Comparison of ENCODE assay signal across 26 cellular contexts in genomic region chr2:46068604-46069003, GRCh38.
DNase-seq lines count a peak whose midpoint lies in the region; ATAC-seq and TF ChIP-seq lines count a peak whose summit lies in the region.
"Had no signal": no experiment of that assay in that cellular context is flagged by ENCODE, and none has a peak within 500 bp of the region (broad histone marks: within the 10 kb centered on the region; RNA-seq: fewer than 3 reads in every experiment).

No MANE protein-coding gene starts in this region.

- intact Hi-C loops in Calu3 (cut with micrococcal nuclease; ENCODE audit: unreplicated experiment): loop anchor here (10.0 kb wide), 1 partner anchor 96 kb away; no protein-coding TSS in a partner anchor
- intact Hi-C loops in naive thymus-derived CD4-positive, alpha-beta T cell (cut with micrococcal nuclease): no loop called here

- in situ Hi-C loops in brain microvascular endothelial cell (cut with HindIII; ENCODE audit: low pct_ligation_motif_present, low sequenced_read_pairs): no loop called here

- no TSS peak for BruUV-seq in Calu3 (replicated peaks; lab: Mats Ljungman, UMichigan)

- H3K4me3 ChIP-seq in brain microvascular endothelial cell (ENCODE audit: low read depth, low read length) (no peak overlapping the region), parathyroid adenoma (ENCODE audit: low read depth, low read length) (no peak overlapping the region), coronary artery (no peak overlapping the region)
- H3K4me3 ChIP-seq in naive thymus-derived CD4-positive, alpha-beta T cell (ENCODE audit: low read length): no peak overlapping the region
- H3K4me3 ChIP-seq: prostate gland, SK-N-MC, stomach, thyroid gland had no signal

- no peak overlapping the region for H3K9ac ChIP-seq in parathyroid adenoma

- no peaks in the 10 kb centered on the region for H3K79me2 ChIP-seq in parathyroid adenoma

- DNase-seq in A172 (ENCODE audit: low spot score) (peak; percentile 12), Calu3 (no peak), brain microvascular endothelial cell (no peak), epidermal melanocyte (ENCODE audit: insufficient read length, low spot score) (no peak), coronary artery (ENCODE audit: low spot score) (no peak)
- no peak for DNase-seq in naive thymus-derived CD4-positive, alpha-beta T cell
- DNase-seq: activated CD4-positive, alpha-beta T cell treated with anti-CD3 and anti-CD28 coated beads for 1 hour; activated CD8-positive, alpha-beta T cell treated with anti-CD3 and anti-CD28 coated beads for 36 hours; activated effector memory CD4-positive, alpha-beta T cell treated with anti-CD3 and anti-CD28 coated beads, Interleukin-2, amount 50 U/mL, for 16 hours; C1 segment of cervical spinal cord; DMS79 treated with DMSO at 0.1 percent for 48 hours; NCI-H1417 treated with DMSO at 0.1 percent for 48 hours; NCI-H774; RPMI8226; small intestine; stimulated activated CD4-positive, alpha-beta T cell treated with anti-CD3 and anti-CD28 coated beads, Interleukin-1b, Interleukin-23, amount 100 ng/mL, for 48 hours; stimulated activated CD8-positive, alpha-beta memory T cell treated with anti-CD3 and anti-CD28 coated beads, Interleukin-4, amount 100 ng/mL, for 48 hours; stomach; T-helper 17 cell; thyroid gland had no signal

- H2AFZ ChIP-seq in parathyroid adenoma: no peak overlapping the region

- H3K9me3 ChIP-seq in parathyroid adenoma (ENCODE audit: control insufficient read depth, low read length): no peaks in the 10 kb centered on the region
- no peaks in the 10 kb centered on the region for H3K9me3 ChIP-seq in naive thymus-derived CD4-positive, alpha-beta T cell (ENCODE audit: control insufficient read depth in 2 of 3, low read length in 3 of 3)
- H3K9me3 ChIP-seq: prostate gland, stomach, thyroid gland had no signal

- CTCF ChIA-PET in Calu3 (lab: Charles Lee): no interaction called here
- CTCF ChIA-PET in naive thymus-derived CD4-positive, alpha-beta T cell (lab: Charles Lee): no interaction called here

- H3K4me3 Mint-ChIP-seq in Calu3 (ENCODE audit: low read depth, unreplicated experiment): no peak overlapping the region
- H3K4me3 Mint-ChIP-seq in naive thymus-derived CD4-positive, alpha-beta T cell: no peak overlapping the region
- H3K4me3 Mint-ChIP-seq: activated CD8-positive, alpha-beta T cell treated with anti-CD3 and anti-CD28 coated beads for 36 hours; memory B cell; T-helper 17 cell had no signal

- no peak overlapping the region for H3K4me2 ChIP-seq in parathyroid adenoma (ENCODE audit: low read length)

- no peaks in the 10 kb centered on the region for H3K9me3 Mint-ChIP-seq in Calu3 (ENCODE audit: low read depth, unreplicated experiment)
- H3K9me3 Mint-ChIP-seq in naive thymus-derived CD4-positive, alpha-beta T cell: no peaks in the 10 kb centered on the region
- H3K9me3 Mint-ChIP-seq: activated CD8-positive, alpha-beta T cell treated with anti-CD3 and anti-CD28 coated beads for 36 hours; memory B cell had no signal

- H3K27ac ChIP-seq in brain microvascular endothelial cell (peak overlapping the region; percentile 96), parathyroid adenoma (peak overlapping the region; percentile 40), coronary artery (no peak overlapping the region)
- H3K27ac ChIP-seq in naive thymus-derived CD4-positive, alpha-beta T cell (ENCODE audit: low read depth, low read length): no peak overlapping the region
- H3K27ac ChIP-seq: HL-60, prostate gland, SK-N-MC, thyroid gland had no signal

- H3K4me1 Mint-ChIP-seq in Calu3 (ENCODE audit: low read depth, unreplicated experiment): peaks cover 40% of the 10 kb centered on the region
- H3K4me1 Mint-ChIP-seq in naive thymus-derived CD4-positive, alpha-beta T cell: peaks cover 0 to 21% (median 0%) of the 10 kb centered on the region in 7 donors
- H3K4me1 Mint-ChIP-seq: memory B cell had no signal

- peak overlapping the region; percentile 73 for H3K27ac Mint-ChIP-seq in Calu3 (ENCODE audit: unreplicated experiment)
- H3K27ac Mint-ChIP-seq in naive thymus-derived CD4-positive, alpha-beta T cell: no peak overlapping the region
- H3K27ac Mint-ChIP-seq: activated CD8-positive, alpha-beta T cell treated with anti-CD3 and anti-CD28 coated beads for 36 hours; memory B cell; T-helper 17 cell had no signal

- H3K4me1 ChIP-seq in parathyroid adenoma: peaks cover 13% of the 10 kb centered on the region
- H3K4me1 ChIP-seq in naive thymus-derived CD4-positive, alpha-beta T cell (ENCODE audit: control insufficient read depth in 2 of 2, insufficient read depth in 2 of 2, low read length in 2 of 2): no peaks in the 10 kb centered on the region
- H3K4me1 ChIP-seq: prostate gland had no signal

- no peaks in the 10 kb centered on the region for H3K27me3 ChIP-seq in brain microvascular endothelial cell (replicated peaks)
- H3K27me3 ChIP-seq in parathyroid adenoma (ENCODE audit: control insufficient read depth, insufficient read depth, low read length): no peaks in the 10 kb centered on the region
- H3K27me3 ChIP-seq in naive thymus-derived CD4-positive, alpha-beta T cell (ENCODE audit: control insufficient read depth in 2 of 2, insufficient read depth in 2 of 2, low read length in 2 of 2): no peaks in the 10 kb centered on the region
- H3K27me3 ChIP-seq: stomach, thyroid gland had no signal

- peaks cover 7% of the 10 kb centered on the region for H3K36me3 Mint-ChIP-seq in Calu3 (ENCODE audit: insufficient read depth, unreplicated experiment)
- peaks cover 0 to 11% (median 0%) of the 10 kb centered on the region in 5 donors for H3K36me3 Mint-ChIP-seq in naive thymus-derived CD4-positive, alpha-beta T cell

- POLR2A ChIA-PET in naive thymus-derived CD4-positive, alpha-beta T cell (lab: Charles Lee): no interaction called here

- ATAC-seq in naive thymus-derived CD4-positive, alpha-beta T cell: no peak
- no peak for ATAC-seq in HG03196 (IDR thresholded peaks at IDR 0.05; ENCODE audit: unreplicated experiment)
- ATAC-seq: T-helper 17 cell had no signal

- no peaks in the 10 kb centered on the region for H3K27me3 Mint-ChIP-seq in Calu3 (ENCODE audit: unreplicated experiment)
- peaks cover 0 to 2% (median 0%) of the 10 kb centered on the region in 5 donors for H3K27me3 Mint-ChIP-seq in naive thymus-derived CD4-positive, alpha-beta T cell
- H3K27me3 Mint-ChIP-seq: activated CD8-positive, alpha-beta T cell treated with anti-CD3 and anti-CD28 coated beads for 36 hours; memory B cell; T-helper 17 cell had no signal

- H3K36me3 ChIP-seq in brain microvascular endothelial cell (replicated peaks) (no peaks in the 10 kb centered on the region), parathyroid adenoma (ENCODE audit: control insufficient read depth, insufficient read depth, low read length) (no peaks in the 10 kb centered on the region)
- no peaks in the 10 kb centered on the region for H3K36me3 ChIP-seq in naive thymus-derived CD4-positive, alpha-beta T cell (ENCODE audit: control insufficient read depth in 2 of 3, insufficient read depth in 3 of 3, low read length in 3 of 3)
- H3K36me3 ChIP-seq: prostate gland, stomach, thyroid gland had no signal

- TF ChIP-seq CTCF in Calu3 (IDR thresholded peaks at IDR 0.05; ENCODE audit: unreplicated experiment) (no peak), brain microvascular endothelial cell (IDR thresholded peaks at IDR 0.05; ENCODE audit: low read depth, low read length, missing control alignments) (no peak), parathyroid adenoma (IDR thresholded peaks at IDR 0.05) (no peak), coronary artery (IDR thresholded peaks at IDR 0.05) (no peak)

Comparison
In these comparisons a context has a peak if more than half of its experiments do, and no peak if none do; other contexts are left out.
1. H3K27ac ChIP-seq: peak in brain microvascular endothelial cell (single experiment) and parathyroid adenoma (single experiment); none in naive thymus-derived CD4-positive, alpha-beta T cell (single experiment) and coronary artery (0 of 2).